ENCODE assay signal across 12 cellular contexts in the genomic region with DNA sequence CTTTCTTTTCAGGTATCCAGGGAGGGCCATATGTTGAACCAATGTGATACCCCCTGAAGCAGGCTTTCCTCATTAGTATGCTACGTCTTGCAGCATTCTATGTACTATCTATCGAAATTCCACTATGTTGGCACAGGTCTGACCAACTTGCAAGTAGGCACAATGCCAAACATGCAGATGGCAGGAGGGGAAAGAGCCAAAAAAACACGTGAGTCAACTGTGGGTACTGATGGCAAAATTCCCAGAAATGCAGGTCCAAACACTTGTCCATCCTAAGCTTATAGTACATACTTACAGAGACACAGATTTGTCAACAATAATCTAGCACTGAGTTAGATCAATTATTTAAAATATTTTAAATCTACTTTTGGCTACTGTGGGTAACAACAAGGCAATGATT.
DNase-seq lines count a peak whose midpoint lies in the region; ATAC-seq and TF ChIP-seq lines count a peak whose summit lies in the region.
"Had no signal": no experiment of that assay in that cellular context is flagged by ENCODE, and none has a peak within 500 bp of the region (broad histone marks: within the 10 kb centered on the region; RNA-seq: fewer than 3 reads in every experiment).

No MANE protein-coding gene starts in this region.

- H3K9me3 ChIP-seq in adrenal gland (replicated peaks in 1 of 3) (no peaks in the 10 kb centered on the region), mucosa of descending colon (no peaks in the 10 kb centered on the region)
- H3K9me3 ChIP-seq in CD4-positive, alpha-beta T cell (ENCODE audit: control insufficient read depth, low read length), result no peaks in the 10 kb centered on the region

- H3K4me3 Mint-ChIP-seq in CD4-positive, alpha-beta T cell, result no peak overlapping the region
- H3K4me3 Mint-ChIP-seq: activated CD8-positive, alpha-beta T cell treated with anti-CD3 and anti-CD28 coated beads for 36 hours; activated naive CD8-positive, alpha-beta T cell; stimulated activated naive CD8-positive, alpha-beta T cell treated with anti-CD3 and anti-CD28 coated beads, Interleukin-15, Interleukin-2, amounts not matched to agents 100 ng/mL and 50 ng/mL, for 24 hours had no signal

- CTCF ChIA-PET in CD4-positive, alpha-beta T cell (lab: Charles Lee), result no interaction called here

- H3K27ac ChIP-seq in adrenal gland, result no peak overlapping the region
- H3K27ac ChIP-seq in CD4-positive, alpha-beta T cell (ENCODE audit: low read depth, low read length), result no peak overlapping the region

- H3K9me3 Mint-ChIP-seq in CD4-positive, alpha-beta T cell, result peaks cover 9% of the 10 kb centered on the region

- H3K4me1 Mint-ChIP-seq in CD4-positive, alpha-beta T cell (ENCODE audit: low read depth), result no peaks in the 10 kb centered on the region

- H3K4me1 ChIP-seq in adrenal gland (replicated peaks in 1 of 2) (peaks cover 0 to 5% of the 10 kb centered on the region in 2 donors), mucosa of descending colon (ENCODE audit: low read depth) (no peaks in the 10 kb centered on the region)

- TF ChIP-seq CTCF in adrenal gland (IDR thresholded peaks at IDR 0.05) (no peak), mucosa of descending colon (IDR thresholded peaks at IDR 0.05) (no peak)
- TF ChIP-seq CTCF in CD4-positive, alpha-beta T cell (IDR thresholded peaks at IDR 0.05), result no peak

- WGBS in adrenal gland, 4 donors, result 28 to 42% (median 29%) methylated on average over 3 of the region's 3 CpGs

- H3K27me3 ChIP-seq in adrenal gland, result no peaks in the 10 kb centered on the region
- H3K27me3 ChIP-seq in CD4-positive, alpha-beta T cell (ENCODE audit: control insufficient read depth, insufficient read depth, low read length), result no peaks in the 10 kb centered on the region

- TF ChIP-seq POLR2A in adrenal gland (IDR thresholded peaks at IDR 0.05), result no peak

- no peak overlapping the region for H3K27ac Mint-ChIP-seq in CD4-positive, alpha-beta T cell
- H3K27ac Mint-ChIP-seq: activated CD8-positive, alpha-beta T cell treated with anti-CD3 and anti-CD28 coated beads for 36 hours; activated naive CD8-positive, alpha-beta T cell; stimulated activated naive CD8-positive, alpha-beta T cell treated with anti-CD3 and anti-CD28 coated beads, Interleukin-15, Interleukin-2, amounts not matched to agents 100 ng/mL and 50 ng/mL, for 24 hours had no signal

- no peak for ATAC-seq in mucosa of descending colon
- ATAC-seq in CD4-positive, alpha-beta T cell (ENCODE audit: poor library complexity), result no peak
- ATAC-seq: activated CD8-positive, alpha-beta T cell treated with anti-CD3 and anti-CD28 coated beads for 36 hours; Right ventricle myocardium inferior had no signal

- no peaks in the 10 kb centered on the region for H3K36me3 ChIP-seq in adrenal gland (replicated peaks in 1 of 2)
- no peaks in the 10 kb centered on the region for H3K36me3 ChIP-seq in mucosa of descending colon (ENCODE audit: low read depth)

- H3K4me3 ChIP-seq in adrenal gland (no peak overlapping the region), mucosa of descending colon (no peak overlapping the region)

- intact Hi-C loops in adrenal gland (cut with DNase I), result no loop called here
- intact Hi-C loops in mucosa of descending colon (cut with DNase I, micrococcal nuclease), result no loop called here
- intact Hi-C loops in CD4-positive, alpha-beta T cell (cut with DNase I, micrococcal nuclease), result no loop called here

- DNase-seq in EL, result peak; percentile 13
- DNase-seq in NCI-H2029 treated with DMSO at 0.1 percent for 48 hours (lab: John Stamatoyannopoulos, UW), result peak; percentile 90
- DNase-seq in adrenal gland, result peak in 5 of 7 donors; percentile 14 to 52 (median 31)
- peak; percentile 47 for DNase-seq in kidney tubule cell (ENCODE audit: low spot score)
- no peak for DNase-seq in activated T-cell treated with anti-CD3 and anti-CD28 coated beads for 4 hours
- DNase-seq in mucosa of descending colon, result no peak
- no peak for DNase-seq in CD4-positive, alpha-beta T cell
- DNase-seq in activated CD4-positive, CD25-positive, alpha-beta regulatory T cell treated with anti-CD3 and anti-CD28 coated beads, Interleukin-2, amount 50 U/mL, for 72 hours, result no peak
- DNase-seq: activated CD8-positive, alpha-beta T cell treated with anti-CD3 and anti-CD28 coated beads for 36 hours had no signal

- POLR2A ChIA-PET in CD4-positive, alpha-beta T cell (lab: Charles Lee), result no interaction called here

- no peaks in the 10 kb centered on the region for H3K27me3 Mint-ChIP-seq in CD4-positive, alpha-beta T cell
- H3K27me3 Mint-ChIP-seq: activated CD8-positive, alpha-beta T cell treated with anti-CD3 and anti-CD28 coated beads for 36 hours; activated naive CD8-positive, alpha-beta T cell; stimulated activated naive CD8-positive, alpha-beta T cell treated with anti-CD3 and anti-CD28 coated beads, Interleukin-15, Interleukin-2, amounts not matched to agents 100 ng/mL and 50 ng/mL, for 24 hours had no signal

- H3K36me3 Mint-ChIP-seq in CD4-positive, alpha-beta T cell (ENCODE audit: low read depth), result no peaks in the 10 kb centered on the region
- H3K36me3 Mint-ChIP-seq: activated naive CD8-positive, alpha-beta T cell had no signal

Comparison
In these comparisons a context has a peak if more than half of its experiments do, and no peak if none do; other contexts are left out.
1. DNase-seq: peak in EL (single experiment), NCI-H2029 treated with DMSO at 0.1 percent for 48 hours (single experiment), adrenal gland (5 of 7) and kidney tubule cell (single experiment); none in activated T-cell treated with anti-CD3 and anti-CD28 coated beads for 4 hours (single experiment), mucosa of descending colon (0 of 3), CD4-positive, alpha-beta T cell (0 of 10) and activated CD4-positive, CD25-positive, alpha-beta regulatory T cell treated with anti-CD3 and anti-CD28 coated beads, Interleukin-2, amount 50 U/mL, for 72 hours (single experiment).